Comparison of ENCODE assay signal across 17 cellular contexts in the genomic region with DNA sequence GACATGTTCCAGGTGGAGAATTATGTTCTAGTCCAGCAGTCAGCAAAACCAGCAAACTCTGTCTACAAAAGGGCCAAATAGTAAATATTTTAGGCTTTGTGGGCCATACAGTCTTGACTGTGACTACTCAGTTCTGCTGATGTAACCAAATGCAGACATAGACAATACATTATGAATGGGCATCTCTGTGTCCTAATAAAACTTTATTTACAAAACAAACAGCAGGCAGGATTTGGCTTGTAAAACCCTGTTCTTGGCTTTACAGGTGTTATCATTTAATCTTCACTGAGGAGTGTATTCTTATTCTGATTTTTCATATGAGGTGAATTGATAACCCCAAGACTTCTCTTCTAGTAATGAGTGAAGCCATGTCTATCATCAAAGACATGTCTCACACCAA.
"Had no signal": no experiment of that assay in that cellular context is flagged by ENCODE, and none has a peak within 500 bp of the region (broad histone marks: within the 10 kb centered on the region; RNA-seq: fewer than 3 reads in every experiment).

No MANE protein-coding gene starts in this region.

- ATAC-seq: esophagus mucosa; naive thymus-derived CD8-positive, alpha-beta T cell; psoas muscle; stimulated activated naive CD8-positive, alpha-beta T cell treated with anti-CD3 and anti-CD28 coated beads, Interleukin-15, Interleukin-2, amounts not matched to agents 100 U/mL and 50 U/mL, for 24 hours; upper lobe of right lung had no signal

- DNase-seq: activated CD8-positive, alpha-beta memory T cell treated with anti-CD3 and anti-CD28 coated beads, Interleukin-2, amount 50 U/mL, for 48 hours; activated gamma-delta T cell treated with Interleukin-2 at 50 U/mL for 16 hours; effector memory CD4-positive, alpha-beta T cell; foreskin melanocyte; glutamatergic neuron; hippocampal formation; left ventricle myocardium inferior; naive thymus-derived CD8-positive, alpha-beta T cell; psoas muscle; stimulated activated CD4-positive, alpha-beta T cell treated with anti-CD3 and anti-CD28 coated beads, Interleukin-4, amount 100 ng/mL, for 4 hours; stimulated activated naive CD8-positive, alpha-beta T cell treated with anti-CD3 and anti-CD28 coated beads, Interleukin-15, Interleukin-2, amounts not matched to agents 100 U/mL and 50 U/mL, for 24 hours; thyroid gland; upper lobe of right lung had no signal

- H3K4me1 ChIP-seq: ascending aorta, breast epithelium, left ventricle myocardium inferior, psoas muscle, right atrium auricular region, upper lobe of right lung had no signal

- H3K36me3 ChIP-seq: ascending aorta, breast epithelium, left ventricle myocardium inferior, right atrium auricular region, thyroid gland, upper lobe of right lung had no signal

- H3K4me3 ChIP-seq: ascending aorta, breast epithelium, left ventricle myocardium inferior, psoas muscle, right atrium auricular region, thyroid gland, upper lobe of right lung had no signal

- H3K27me3 ChIP-seq: ascending aorta, breast epithelium, right atrium auricular region, thyroid gland, upper lobe of right lung had no signal

- H3K9me3 ChIP-seq: ascending aorta, breast epithelium, left ventricle myocardium inferior, psoas muscle, right atrium auricular region, thyroid gland, upper lobe of right lung had no signal

- H3K27ac ChIP-seq: ascending aorta, breast epithelium, left ventricle myocardium inferior, psoas muscle, right atrium auricular region, upper lobe of right lung had no signal
